Comparison of ENCODE assay signal across 19 cellular contexts in genomic region chr1:90344963-90345730, GRCh38.
A peak's percentile ranks its signal among the peaks of the same experiment; 100 is the strongest.
DNase-seq lines count a peak whose midpoint lies in the region; ATAC-seq and TF ChIP-seq lines count a peak whose summit lies in the region.
"Had no signal": no experiment of that assay in that cellular context is flagged by ENCODE, and none has a peak within 500 bp of the region (broad histone marks: within the 10 kb centered on the region; RNA-seq: fewer than 3 reads in every experiment).

No MANE protein-coding gene starts in this region.

- peaks cover 41% of the 10 kb centered on the region for H3K4me1 ChIP-seq in DND-41 (ENCODE audit: insufficient read depth, low read length)
- H3K4me1 ChIP-seq: Caco-2 had no signal

- no peaks in the 10 kb centered on the region for H3K27me3 ChIP-seq in DND-41 (ENCODE audit: insufficient read depth, low read length, poor library complexity)

- H3K27me3 Mint-ChIP-seq in endothelial cell (ENCODE audit: unreplicated experiment), result peaks cover 3% of the 10 kb centered on the region
- H3K27me3 Mint-ChIP-seq: B cell; CD4-positive, CD25-positive, alpha-beta regulatory T cell had no signal

- ATAC-seq in DND-41 (ENCODE audit: insufficient read depth, low read depth) (0 out of 3 replicates have a peak, but pooled peaks have one; percentile 31), GM19351 (IDR thresholded peaks at IDR 0.05; ENCODE audit: unreplicated experiment) (peak; percentile 47), GM21619 (IDR thresholded peaks at IDR 0.05; ENCODE audit: unreplicated experiment) (no peak), GM18519 (IDR thresholded peaks at IDR 0.05; ENCODE audit: low FRiP score, unreplicated experiment) (no peak)
- ATAC-seq: K562, T-cell had no signal

- H3K36me3 ChIP-seq in DND-41 (ENCODE audit: insufficient read depth, low read length), result no peaks in the 10 kb centered on the region

- no peaks in the 10 kb centered on the region for H4K20me1 ChIP-seq in DND-41 (ENCODE audit: insufficient read depth, low read length)

- H2AFZ ChIP-seq in DND-41 (ENCODE audit: low read depth, low read length), result no peak overlapping the region

- no peak overlapping the region for H3K4me3 Mint-ChIP-seq in endothelial cell (ENCODE audit: unreplicated experiment)
- H3K4me3 Mint-ChIP-seq: B cell; CD4-positive, CD25-positive, alpha-beta regulatory T cell; T-cell had no signal

- H3K79me2 ChIP-seq in DND-41 (ENCODE audit: insufficient read depth, low read length), result no peaks in the 10 kb centered on the region

- peak overlapping the region; percentile 13; the same call in 1 of the 2 replicates for H3K27ac ChIP-seq in DND-41 (ENCODE audit: low read length)

- DNase-seq in DND-41, result peak; percentile 27
- peak; percentile 37 for DNase-seq in HT1080 (ENCODE audit: low read depth)
- DNase-seq in endothelial cell (ENCODE audit: low spot score), result no peak
- DNase-seq in NOMO-1 treated with dmso at 0.1 percent for 144 hours (lab: John Stamatoyannopoulos, UW; ENCODE audit: unreplicated experiment), result no peak
- DNase-seq: Caco-2; CD4-positive, CD25-positive, alpha-beta regulatory T cell; MV-4-11; NCI-H1694 treated with DMSO at 0.1 percent for 48 hours; NCI-H510A treated with DMSO at 0.1 percent for 48 hours; NCI-H774; RPMI8226; SHP77 treated with DMSO at 0.1 percent for 48 hours; SK-N-SH; T-cell had no signal

- peaks cover 6% of the 10 kb centered on the region for H3K36me3 Mint-ChIP-seq in endothelial cell (ENCODE audit: low read depth, unreplicated experiment)
- H3K36me3 Mint-ChIP-seq: CD4-positive, CD25-positive, alpha-beta regulatory T cell; T-cell had no signal

- no peak overlapping the region for H3K9ac ChIP-seq in DND-41 (ENCODE audit: low read depth, low read length)
- H3K9ac ChIP-seq: SK-N-SH had no signal

- peaks cover 48% of the 10 kb centered on the region for H3K4me1 Mint-ChIP-seq in endothelial cell (ENCODE audit: unreplicated experiment)
- H3K4me1 Mint-ChIP-seq: B cell had no signal

- TF ChIP-seq CTCF in DND-41 (IDR thresholded peaks at IDR 0.05; ENCODE audit: borderline replicate concordance, extremely low read depth, low read length, poor library complexity, severe bottlenecking) (no peak), endothelial cell (IDR thresholded peaks at IDR 0.05; ENCODE audit: unreplicated experiment) (no peak)

- peaks cover 10% of the 10 kb centered on the region for H3K9me3 ChIP-seq in DND-41 (ENCODE audit: insufficient read depth, low read length, severe bottlenecking)
- H3K9me3 ChIP-seq: Caco-2, SK-N-SH had no signal

- no peak overlapping the region for H3K4me2 ChIP-seq in DND-41 (ENCODE audit: insufficient read depth, low read length)
- H3K4me2 ChIP-seq: SK-N-SH had no signal

- H3K27ac Mint-ChIP-seq in endothelial cell (ENCODE audit: unreplicated experiment), result peak overlapping the region; percentile 90
- H3K27ac Mint-ChIP-seq: B cell; CD4-positive, CD25-positive, alpha-beta regulatory T cell; T-cell had no signal

- peaks cover 6% of the 10 kb centered on the region for H3K9me3 Mint-ChIP-seq in endothelial cell (ENCODE audit: unreplicated experiment)

- H3K4me3 ChIP-seq in DND-41 (ENCODE audit: low read depth in 1 of 2, low read length in 2 of 2), result no peak overlapping the region
- H3K4me3 ChIP-seq: K562 had no signal

Comparison
In these comparisons a context has a peak if more than half of its experiments do, and no peak if none do; other contexts are left out.
1. ATAC-seq: peak in DND-41 (single experiment) and GM19351 (single experiment); none in GM21619 (single experiment) and GM18519 (single experiment).
2. DNase-seq: peak in DND-41 (single experiment) and HT1080 (single experiment); none in endothelial cell (single experiment) and NOMO-1 treated with dmso at 0.1 percent for 144 hours (single experiment).